13 cellular contexts compared by ENCODE assay signal in the genomic region with DNA sequence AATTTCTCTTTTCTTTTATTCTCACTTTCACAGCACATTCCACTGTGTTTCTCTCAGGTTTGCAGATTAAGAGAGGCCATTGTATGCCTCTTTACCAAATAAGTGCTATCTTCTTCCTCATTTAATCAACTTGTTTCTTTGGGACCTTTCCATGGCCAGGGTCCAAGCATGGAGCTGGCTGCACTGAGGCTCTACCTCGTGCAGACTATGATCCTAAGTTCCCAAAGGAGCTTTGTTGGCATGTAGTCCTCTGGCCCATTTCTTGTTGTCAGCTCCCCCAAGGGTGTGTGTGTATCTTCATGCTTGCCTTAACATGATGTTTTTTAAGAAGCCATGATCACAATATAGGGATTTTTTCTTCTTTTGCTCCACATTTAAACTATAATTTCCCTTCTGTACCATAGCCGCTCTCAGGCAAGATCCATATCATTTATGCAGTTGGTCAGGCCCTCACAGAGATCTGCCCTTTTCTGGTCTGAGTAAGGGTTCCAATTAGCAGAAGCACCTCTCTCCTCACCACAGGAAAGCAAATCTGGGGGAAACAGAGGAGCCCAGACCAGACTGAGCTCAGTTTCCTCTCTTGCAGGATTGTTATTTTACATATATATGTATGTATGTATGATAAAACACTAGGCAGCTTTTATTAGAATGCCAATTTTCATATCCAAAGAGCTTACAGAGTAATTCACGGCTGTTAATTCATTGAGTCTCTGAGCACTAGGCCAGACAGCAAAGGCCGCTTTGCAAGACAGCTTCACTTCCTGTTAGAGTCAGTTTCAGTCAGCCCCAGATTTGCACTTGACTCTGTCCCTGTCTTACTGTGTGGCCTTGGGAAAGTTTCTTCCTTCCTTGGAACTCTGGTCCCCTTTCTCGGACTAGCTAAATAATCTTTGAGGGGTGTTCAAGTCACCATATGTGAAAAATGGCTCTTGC. TPM values are rescaled to one million over a fixed set of nuclear protein-coding genes. Genes with fewer than 3 reads are reported as not detected.
DNase-seq lines count a peak whose midpoint lies in the region; ATAC-seq and TF ChIP-seq lines count a peak whose summit lies in the region.
"Had no signal": no experiment of that assay in that cellular context is flagged by ENCODE, and none has a peak within 500 bp of the region (broad histone marks: within the 10 kb centered on the region; RNA-seq: fewer than 3 reads in every experiment).

No MANE protein-coding gene starts in this region.

- H3K4ac ChIP-seq in trophoblast cell (ENCODE audit: low read depth, low read length) = no peak overlapping the region

- H3K4me3 ChIP-seq in ascending aorta (no peak overlapping the region), stomach smooth muscle (ENCODE audit: low read length in 2 of 2) (no peak overlapping the region), trophoblast cell (ENCODE audit: low read depth, low read length) (no peak overlapping the region)
- H3K4me3 ChIP-seq: ovary, SJSA1 had no signal

- H4K8ac ChIP-seq in trophoblast cell (ENCODE audit: low read depth, low read length) = no peak overlapping the region

- WGBS in trophoblast cell (ENCODE audit: extremely low coverage, insufficient coverage, insufficient read length) = no CpG with 5 or more reads among the region's 5 CpGs

- no peak overlapping the region for H3K18ac ChIP-seq in trophoblast cell (ENCODE audit: low read length)

- intact Hi-C loops in ascending aorta (cut with DNase I) = no loop called here

- peaks cover 5 to 7% of the 10 kb centered on the region in 2 donors for H3K4me1 ChIP-seq in ascending aorta
- peaks cover 2% of the 10 kb centered on the region for H3K4me1 ChIP-seq in stomach smooth muscle (ENCODE audit: control insufficient read depth, insufficient read depth, low read length)
- H3K4me1 ChIP-seq in trophoblast cell (ENCODE audit: control insufficient read depth in 1 of 2, insufficient read depth in 2 of 2, low read length in 2 of 2) = peaks cover 6 to 18% of the 10 kb centered on the region in 2 experiments

- no peak overlapping the region for H2BK120ac ChIP-seq in trophoblast cell (ENCODE audit: insufficient read depth, low read length, poor library complexity)

- H3K14ac ChIP-seq in trophoblast cell (ENCODE audit: low read length) = no peak overlapping the region

- H3K9me3 ChIP-seq in ascending aorta = no peaks in the 10 kb centered on the region
- no peaks in the 10 kb centered on the region for H3K9me3 ChIP-seq in stomach smooth muscle (ENCODE audit: control insufficient read depth in 2 of 2, low read length in 2 of 2)
- H3K9me3 ChIP-seq in trophoblast cell (ENCODE audit: insufficient read depth, low read depth, low read length) = no peaks in the 10 kb centered on the region
- H3K9me3 ChIP-seq: ovary, SJSA1 had no signal

- no peak overlapping the region for H4K91ac ChIP-seq in trophoblast cell (ENCODE audit: low read depth, low read length)

- peak; percentile 68 for ATAC-seq in GM19328 (IDR thresholded peaks at IDR 0.05; ENCODE audit: unreplicated experiment)
- ATAC-seq in HG02852 (IDR thresholded peaks at IDR 0.05; ENCODE audit: unreplicated experiment) = peak; percentile 66
- no peak for ATAC-seq in HG02571 (IDR thresholded peaks at IDR 0.05; ENCODE audit: unreplicated experiment)

- H3K79me1 ChIP-seq in trophoblast cell (ENCODE audit: low read length) = no peaks in the 10 kb centered on the region

- H2BK5ac ChIP-seq in trophoblast cell (ENCODE audit: low read depth, low read length, poor library complexity) = no peak overlapping the region

- H3K27me3 ChIP-seq in ascending aorta (no peaks in the 10 kb centered on the region), stomach smooth muscle (ENCODE audit: control insufficient read depth in 1 of 2, insufficient read depth in 2 of 2, low read length in 2 of 2) (no peaks in the 10 kb centered on the region), trophoblast cell (ENCODE audit: insufficient read depth, low read length) (no peaks in the 10 kb centered on the region)
- H3K27me3 ChIP-seq: ovary, SJSA1 had no signal

- H3K23ac ChIP-seq in trophoblast cell (ENCODE audit: low read length) = no peak overlapping the region

- H4K12ac ChIP-seq in trophoblast cell (ENCODE audit: low read depth, low read length) = no peak overlapping the region

- H3K27ac ChIP-seq in ascending aorta (peak overlapping the region; percentile 20 to 75), stomach smooth muscle (ENCODE audit: low read length) (peak overlapping the region; percentile 18), trophoblast cell (ENCODE audit: low read depth, low read length) (no peak overlapping the region)
- H3K27ac ChIP-seq: epithelial cell of prostate, ovary had no signal

- H2AFZ ChIP-seq in trophoblast cell (ENCODE audit: insufficient read depth, low read length, poor library complexity) = no peak overlapping the region

- no peak for TF ChIP-seq CTCF in ascending aorta (IDR thresholded peaks at IDR 0.05)

- DNase-seq in ascending aorta (ENCODE audit: low spot score in 2 of 2) (no peak), trophoblast cell (no peak), NCI-H2196 (lab: John Stamatoyannopoulos, UW; ENCODE audit: unreplicated experiment) (no peak)
- no peak for DNase-seq in stimulated activated CD4-positive, alpha-beta T cell treated with anti-CD3 and anti-CD28 coated beads, Interleukin-4, amount 100 ng/mL, for 4 hours
- DNase-seq: activated CD4-positive, alpha-beta T cell treated with anti-CD3 and anti-CD28 coated beads, Interleukin-2, amount 50 U/mL, for 4 hours; NCI-H2029 treated with DMSO at 0.1 percent for 48 hours; ovary had no signal

- H3K4me2 ChIP-seq in trophoblast cell (ENCODE audit: low read length) = no peak overlapping the region

- H3K79me2 ChIP-seq in trophoblast cell (ENCODE audit: control insufficient read depth, insufficient read depth, low read length, poor library complexity) = no peaks in the 10 kb centered on the region

- H3K9ac ChIP-seq in stomach smooth muscle (ENCODE audit: low read length in 2 of 2) = no peak overlapping the region
- no peak overlapping the region for H3K9ac ChIP-seq in trophoblast cell (ENCODE audit: low read length)

- no peak overlapping the region for H2AK5ac ChIP-seq in trophoblast cell (ENCODE audit: low read length)

- no peak overlapping the region for H2BK12ac ChIP-seq in trophoblast cell (ENCODE audit: low read length)

- H3K36me3 ChIP-seq in ascending aorta (peaks cover 52 to 63% of the 10 kb centered on the region in 2 donors), stomach smooth muscle (ENCODE audit: control insufficient read depth in 2 of 2, insufficient read depth in 2 of 2, low read length in 2 of 2) (peaks cover 0 to 12% of the 10 kb centered on the region in 2 donors), trophoblast cell (ENCODE audit: control insufficient read depth in 1 of 2, insufficient read depth in 2 of 2, low read length in 2 of 2) (peaks cover 17 to 44% of the 10 kb centered on the region in 2 experiments)
- H3K36me3 ChIP-seq: ovary, SJSA1 had no signal

RNA-seq across cellular contexts. Expression of a gene that starts 34.3 kb away (rescaled TPM):
- 35.8 TPM for total RNA-seq in ascending aorta
- polyA plus RNA-seq in trophoblast cell (2013) = 57.9 and 60.0 TPM in 2 replicates
